Comparison of ENCODE assay signal across 23 cellular contexts in the genomic region with DNA sequence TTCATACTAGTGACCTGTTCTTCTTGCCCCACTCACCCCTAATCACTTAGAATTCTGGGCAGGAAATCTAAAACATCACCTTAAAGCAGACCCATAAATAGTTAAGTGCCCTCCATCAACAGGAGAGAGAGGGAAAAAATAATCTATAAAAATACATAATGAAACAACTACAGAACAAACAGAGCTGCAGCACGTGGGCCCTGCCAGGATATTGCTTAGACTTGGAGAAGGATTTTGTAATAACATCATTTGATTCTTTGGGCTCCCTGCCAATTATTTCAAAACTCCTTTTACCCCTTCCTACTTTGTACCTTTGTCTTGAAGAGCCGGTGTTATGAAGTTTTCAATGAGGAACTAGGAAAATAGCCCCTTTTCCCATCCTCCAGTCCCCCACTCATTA.
DNase-seq lines count a peak whose midpoint lies in the region; ATAC-seq, FAIRE-seq and TF ChIP-seq lines count a peak whose summit lies in the region.
"Had no signal": no experiment of that assay in that cellular context is flagged by ENCODE, and none has a peak within 500 bp of the region (broad histone marks: within the 10 kb centered on the region; RNA-seq: fewer than 3 reads in every experiment).

No MANE protein-coding gene starts in this region.

- H3K36me3 ChIP-seq in right lobe of liver (no peaks in the 10 kb centered on the region), HepG2 (replicated peaks in 1 of 2; ENCODE audit: control insufficient read depth in 1 of 2, insufficient read depth in 2 of 2, low read length in 2 of 2) (no peaks in the 10 kb centered on the region), left lung (no peaks in the 10 kb centered on the region)
- H3K36me3 ChIP-seq: BLaER1, SJSA1 had no signal

- intact Hi-C loops in right lobe of liver (cut with DNase I) (no loop called here), HepG2 (cut with micrococcal nuclease; ENCODE audit: unreplicated experiment) (no loop called here), left lung (cut with DNase I) (no loop called here)

- no peak for TF ChIP-seq EP300 in HepG2 (IDR thresholded peaks at IDR 0.05; ENCODE audit: low read depth in 2 of 2, low read length in 2 of 2)
- TF ChIP-seq EP300 in HepG2 (CRISPR knock-in tag; IDR thresholded peaks at IDR 0.05; ENCODE audit: borderline replicate concordance) = no peak

- TF ChIP-seq RAD21 in HepG2 (CRISPR knock-in tag; IDR thresholded peaks at IDR 0.05) = no peak

- H3K9me3 ChIP-seq in right lobe of liver (no peaks in the 10 kb centered on the region), HepG2 (ENCODE audit: low read length) (no peaks in the 10 kb centered on the region), left lung (peaks cover 0 to 4% of the 10 kb centered on the region in 2 donors)
- H3K9me3 ChIP-seq: BLaER1, SJSA1 had no signal

- H3K27me3 ChIP-seq in right lobe of liver (no peaks in the 10 kb centered on the region), HepG2 (ENCODE audit: control insufficient read depth in 1 of 2, insufficient read depth in 2 of 2, low read length in 2 of 2) (no peaks in the 10 kb centered on the region), left lung (no peaks in the 10 kb centered on the region)
- H3K27me3 ChIP-seq: BLaER1, SJSA1 had no signal

- DNase-seq in right lobe of liver (peak in 1 of 3 donors; percentile 23), HepG2 (ENCODE audit: low spot score) (no peak), NCI-H1105 treated with DMSO at 0.1 percent for 48 hours (lab: John Stamatoyannopoulos, UW) (peak; percentile 18), left lung (no peak), HEK293T (ENCODE audit: extremely low spot score) (no peak), NCI-H2081 (lab: John Stamatoyannopoulos, UW) (no peak)
- DNase-seq: ACHN; CD4-positive, alpha-beta T cell; COR-L47; Karpas-422; NCI-H1417; NCI-H1694 treated with DMSO at 0.1 percent for 48 hours; NCI-H2107; NCI-H2227 treated with DMSO at 0.1 percent for 48 hours; NCI-H510A; NCI-H748 treated with DMSO at 0.1 percent for 48 hours had no signal

- H3K27ac ChIP-seq in right lobe of liver (no peak overlapping the region), HepG2 (ENCODE audit: extremely low read length, insufficient read depth, low read length) (no peak overlapping the region), left lung (no peak overlapping the region)
- H3K27ac ChIP-seq: BLaER1, SJSA1 had no signal

- FAIRE-seq in HepG2 (lab: Jason Lieb, UNC) = no peak
- FAIRE-seq: G401.6, GM18507, H54 had no signal

- WGBS in right lobe of liver (ENCODE audit: insufficient coverage, low coverage, low lambda C conversion rate, missing lambda C conversion rate) = 10% methylated on average over 2 of the region's 2 CpGs
- 2% methylated on average over 2 of the region's 2 CpGs for WGBS in HepG2 (ENCODE audit: low lambda C conversion rate)

- H2AFZ ChIP-seq in HepG2 (ENCODE audit: low read length) = no peak overlapping the region

- H3K4me2 ChIP-seq in HepG2 (ENCODE audit: low read depth, low read length) = no peak overlapping the region
- H3K4me2 ChIP-seq: BLaER1 had no signal

- H3K4me1 ChIP-seq in right lobe of liver (peaks cover 0 to 3% (median 0%) of the 10 kb centered on the region in 4 donors), HepG2 (ENCODE audit: insufficient read depth, low read length) (no peaks in the 10 kb centered on the region), left lung (no peaks in the 10 kb centered on the region)
- H3K4me1 ChIP-seq: BLaER1, SJSA1 had no signal

- H3K9ac ChIP-seq in HepG2 (ENCODE audit: insufficient read depth, low read depth, low read length) = no peak overlapping the region
- H3K9ac ChIP-seq: BLaER1 had no signal

- TF ChIP-seq CTCF in right lobe of liver (IDR thresholded peaks at IDR 0.05) (no peak), HepG2 (CRISPR knock-in tag; IDR thresholded peaks at IDR 0.05) (no peak), left lung (IDR thresholded peaks at IDR 0.05) (no peak)

- ATAC-seq in right lobe of liver (peak in 3 of 4 donors; percentile 34 to 44 (median 41)), HepG2 (no peak), left lung (peak; percentile 41), GM21390 (IDR thresholded peaks at IDR 0.05; ENCODE audit: unreplicated experiment) (no peak)
- ATAC-seq: Right ventricle myocardium inferior had no signal

- H3K4me3 ChIP-seq in right lobe of liver (no peak overlapping the region), HepG2 (replicated peaks in 1 of 3; ENCODE audit: insufficient read depth in 1 of 3, low read depth in 2 of 3, low read length in 3 of 3) (no peak overlapping the region), left lung (no peak overlapping the region)
- H3K4me3 ChIP-seq: BLaER1, SJSA1 had no signal

- no peaks in the 10 kb centered on the region for H3K79me2 ChIP-seq in HepG2 (ENCODE audit: insufficient read depth, low read length)

- H4K20me1 ChIP-seq in HepG2 (ENCODE audit: insufficient read depth, low read length) = no peaks in the 10 kb centered on the region
- H4K20me1 ChIP-seq: BLaER1 had no signal

- TF ChIP-seq POLR2A in right lobe of liver (IDR thresholded peaks at IDR 0.05) = no peak
- TF ChIP-seq POLR2A in HepG2 (IDR thresholded peaks at IDR 0.05; ENCODE audit: insufficient read depth in 1 of 2, low read depth in 2 of 2, low read length in 2 of 2) = no peak

- in situ Hi-C loops in HepG2 (cut with HindIII; ENCODE audit: extremely low pct_ligation_motif_present, low pct_unique_long_range_greater_than_20kb) = no loop called here

- BruUV-seq in HepG2 (replicated peaks; lab: Mats Ljungman, UMichigan) = no TSS peak

- POLR2A ChIA-PET in HepG2 (lab: Yijun Ruan, JAX) = no interaction called here
- POLR2A ChIA-PET in HEK293T (lab: Yijun Ruan, JAX) = no interaction called here

- CTCF ChIA-PET in HepG2 (lab: Yijun Ruan, JAX; ENCODE audit: low intra/inter-chr PET ratio, low total read pairs) (no interaction called here), HEK293T (lab: Yijun Ruan, JAX) (no interaction called here)

TF ChIP-seq in HepG2, 621 proteins besides CTCF, POLR2A, EP300 and RAD21 (continues in another document):
- TF ChIP-seq ZNF446 (CRISPR knock-in tag; IDR thresholded peaks at IDR 0.05) (no peak), ZNF230 (CRISPR knock-in tag; IDR thresholded peaks at IDR 0.05) (no peak), NFYB (CRISPR knock-in tag; IDR thresholded peaks at IDR 0.05) (no peak), ZFP62 (CRISPR knock-in tag; IDR thresholded peaks at IDR 0.05) (no peak), ZNF367 (CRISPR knock-in tag; IDR thresholded peaks at IDR 0.05; ENCODE audit: borderline replicate concordance) (no peak), ZNF180 (CRISPR knock-in tag; IDR thresholded peaks at IDR 0.05; ENCODE audit: borderline replicate concordance, low read depth) (no peak), ZNF615 (CRISPR knock-in tag; IDR thresholded peaks at IDR 0.05; ENCODE audit: borderline replicate concordance) (no peak), ZC3H4 (CRISPR knock-in tag; IDR thresholded peaks at IDR 0.05; ENCODE audit: borderline replicate concordance) (no peak), ZNF788 (CRISPR knock-in tag; IDR thresholded peaks at IDR 0.05; ENCODE audit: borderline replicate concordance) (no peak), ZNF816 (CRISPR knock-in tag; IDR thresholded peaks at IDR 0.05; ENCODE audit: borderline replicate concordance) (no peak)
- TF ChIP-seq, protein P1, sequence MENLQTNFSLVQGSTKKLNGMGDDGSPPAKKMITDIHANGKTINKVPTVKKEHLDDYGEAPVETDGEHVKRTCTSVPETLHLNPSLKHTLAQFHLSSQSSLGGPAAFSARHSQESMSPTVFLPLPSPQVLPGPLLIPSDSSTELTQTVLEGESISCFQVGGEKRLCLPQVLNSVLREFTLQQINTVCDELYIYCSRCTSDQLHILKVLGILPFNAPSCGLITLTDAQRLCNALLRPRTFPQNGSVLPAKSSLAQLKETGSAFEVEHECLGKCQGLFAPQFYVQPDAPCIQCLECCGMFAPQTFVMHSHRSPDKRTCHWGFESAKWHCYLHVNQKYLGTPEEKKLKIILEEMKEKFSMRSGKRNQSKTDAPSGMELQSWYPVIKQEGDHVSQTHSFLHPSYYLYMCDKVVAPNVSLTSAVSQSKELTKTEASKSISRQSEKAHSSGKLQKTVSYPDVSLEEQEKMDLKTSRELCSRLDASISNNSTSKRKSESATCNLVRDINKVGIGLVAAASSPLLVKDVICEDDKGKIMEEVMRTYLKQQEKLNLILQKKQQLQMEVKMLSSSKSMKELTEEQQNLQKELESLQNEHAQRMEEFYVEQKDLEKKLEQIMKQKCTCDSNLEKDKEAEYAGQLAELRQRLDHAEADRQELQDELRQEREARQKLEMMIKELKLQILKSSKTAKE (CRISPR knock-in tag; IDR thresholded peaks at IDR 0.05; ENCODE audit: borderline replicate concordance) = no peak

TF ChIP-seq in HEK293T, 16 proteins besides CTCF, POLR2A, EP300 and RAD21:
- TF ChIP-seq SP1 (IDR thresholded peaks at IDR 0.05) (no peak), CTBP1 (IDR thresholded peaks at IDR 0.05; ENCODE audit: borderline replicate concordance) (no peak), HDGF (IDR thresholded peaks at IDR 0.05; ENCODE audit: borderline replicate concordance) (no peak), ZNF384 (IDR thresholded peaks at IDR 0.05) (no peak), NFRKB (IDR thresholded peaks at IDR 0.05) (no peak), BHLHE40 (IDR thresholded peaks at IDR 0.05; ENCODE audit: borderline replicate concordance) (no peak), ELF4 (IDR thresholded peaks at IDR 0.05) (no peak), SUZ12 (IDR thresholded peaks at IDR 0.05) (no peak), TARDBP (IDR thresholded peaks at IDR 0.05) (no peak)
- TF ChIP-seq, protein P2, sequence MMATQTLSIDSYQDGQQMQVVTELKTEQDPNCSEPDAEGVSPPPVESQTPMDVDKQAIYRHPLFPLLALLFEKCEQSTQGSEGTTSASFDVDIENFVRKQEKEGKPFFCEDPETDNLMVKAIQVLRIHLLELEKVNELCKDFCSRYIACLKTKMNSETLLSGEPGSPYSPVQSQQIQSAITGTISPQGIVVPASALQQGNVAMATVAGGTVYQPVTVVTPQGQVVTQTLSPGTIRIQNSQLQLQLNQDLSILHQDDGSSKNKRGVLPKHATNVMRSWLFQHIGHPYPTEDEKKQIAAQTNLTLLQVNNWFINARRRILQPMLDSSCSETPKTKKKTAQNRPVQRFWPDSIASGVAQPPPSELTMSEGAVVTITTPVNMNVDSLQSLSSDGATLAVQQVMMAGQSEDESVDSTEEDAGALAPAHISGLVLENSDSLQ (IDR thresholded peaks at IDR 0.05) = no peak
TF ChIP-seq in HEK293T: peak in this region for 0.

Comparison
In these comparisons a context has a peak if more than half of its experiments do, and no peak if none do; other contexts are left out.
1. ATAC-seq: peak in right lobe of liver (3 of 4) and left lung (single experiment); none in HepG2 (single experiment) and GM21390 (single experiment).